Comparison of ENCODE assay signal across 17 cellular contexts in genomic region chr7:2605608-2606538, GRCh38.
"Had no signal": no experiment of that assay in that cellular context is flagged by ENCODE, and none has a peak within 500 bp of the region (broad histone marks: within the 10 kb centered on the region; RNA-seq: fewer than 3 reads in every experiment).

No MANE protein-coding gene starts in this region.

- H3K4me3 ChIP-seq: left lung, ovary, testis, vagina had no signal

- ATAC-seq: activated CD4-positive, alpha-beta T cell treated with anti-CD3 and anti-CD28 coated beads for 36 hours; activated CD8-positive, alpha-beta T cell treated with anti-CD3 and anti-CD28 coated beads, Interleukin-2, amount 10 ng/mL, durations not matched to agents 7 days and 5 days; activated naive CD8-positive, alpha-beta T cell treated with anti-CD3 and anti-CD28 coated beads, Interleukin-2, amount 50 U/mL, for 24 hours; effector memory CD8-positive, alpha-beta T cell; left lung had no signal

- H3K27me3 Mint-ChIP-seq: activated CD4-positive, alpha-beta T cell treated with anti-CD3 and anti-CD28 coated beads for 36 hours; activated naive CD8-positive, alpha-beta T cell treated with anti-CD3 and anti-CD28 coated beads, Interleukin-2, amount 50 U/mL, for 24 hours; effector memory CD8-positive, alpha-beta T cell; stimulated activated naive CD8-positive, alpha-beta T cell treated with anti-CD3 and anti-CD28 coated beads, Interleukin-15, Interleukin-2, amounts not matched to agents 100 ng/mL and 50 ng/mL, for 24 hours had no signal

- H3K27me3 ChIP-seq: ascending aorta, left lung, ovary, testis, vagina had no signal

- DNase-seq: activated CD4-positive, alpha-beta T cell treated with anti-CD3 and anti-CD28 coated beads for 36 hours; activated CD8-positive, alpha-beta T cell treated with anti-CD3 and anti-CD28 coated beads, Interleukin-2, amount 10 ng/mL, durations not matched to agents 7 days and 5 days; activated naive CD4-positive, alpha-beta T cell treated with Interleukin-2 at 50 U/mL for 16 hours; activated naive CD8-positive, alpha-beta T cell treated with anti-CD3 and anti-CD28 coated beads, Interleukin-2, amount 50 U/mL, for 24 hours; caudate nucleus; effector memory CD8-positive, alpha-beta T cell; erythroblast; mesendoderm; stimulated activated CD4-positive, alpha-beta T cell treated with anti-CD3 and anti-CD28 coated beads, Interleukin-4, amount 100 ng/mL, for 1 hour; stimulated activated CD8-positive, alpha-beta memory T cell treated with anti-CD3 and anti-CD28 coated beads, Interleukin-4, amount 100 ng/mL, for 48 hours; T-helper 9 cell; testis had no signal

- H3K27ac ChIP-seq: ovary, testis, vagina had no signal

- H3K4me3 Mint-ChIP-seq: activated CD4-positive, alpha-beta T cell treated with anti-CD3 and anti-CD28 coated beads for 36 hours; activated CD8-positive, alpha-beta T cell treated with anti-CD3 and anti-CD28 coated beads, Interleukin-2, amount 10 ng/mL, durations not matched to agents 7 days and 5 days; activated naive CD8-positive, alpha-beta T cell treated with anti-CD3 and anti-CD28 coated beads, Interleukin-2, amount 50 U/mL, for 24 hours; effector memory CD8-positive, alpha-beta T cell; stimulated activated naive CD8-positive, alpha-beta T cell treated with anti-CD3 and anti-CD28 coated beads, Interleukin-15, Interleukin-2, amounts not matched to agents 100 ng/mL and 50 ng/mL, for 24 hours had no signal

- H3K9me3 ChIP-seq: ascending aorta, left lung, ovary, testis, vagina had no signal

- H3K9me3 Mint-ChIP-seq: activated naive CD8-positive, alpha-beta T cell treated with anti-CD3 and anti-CD28 coated beads, Interleukin-2, amount 50 U/mL, for 24 hours; effector memory CD8-positive, alpha-beta T cell; stimulated activated naive CD8-positive, alpha-beta T cell treated with anti-CD3 and anti-CD28 coated beads, Interleukin-15, Interleukin-2, amounts not matched to agents 100 ng/mL and 50 ng/mL, for 24 hours had no signal

- H3K36me3 ChIP-seq: ovary had no signal

- H3K27ac Mint-ChIP-seq: activated CD4-positive, alpha-beta T cell treated with anti-CD3 and anti-CD28 coated beads for 36 hours; activated CD8-positive, alpha-beta T cell treated with anti-CD3 and anti-CD28 coated beads, Interleukin-2, amount 10 ng/mL, durations not matched to agents 7 days and 5 days; activated naive CD8-positive, alpha-beta T cell treated with anti-CD3 and anti-CD28 coated beads, Interleukin-2, amount 50 U/mL, for 24 hours; effector memory CD8-positive, alpha-beta T cell; stimulated activated naive CD8-positive, alpha-beta T cell treated with anti-CD3 and anti-CD28 coated beads, Interleukin-15, Interleukin-2, amounts not matched to agents 100 ng/mL and 50 ng/mL, for 24 hours had no signal
